1 cellular context compared by ENCODE assay signal in the genomic region with DNA sequence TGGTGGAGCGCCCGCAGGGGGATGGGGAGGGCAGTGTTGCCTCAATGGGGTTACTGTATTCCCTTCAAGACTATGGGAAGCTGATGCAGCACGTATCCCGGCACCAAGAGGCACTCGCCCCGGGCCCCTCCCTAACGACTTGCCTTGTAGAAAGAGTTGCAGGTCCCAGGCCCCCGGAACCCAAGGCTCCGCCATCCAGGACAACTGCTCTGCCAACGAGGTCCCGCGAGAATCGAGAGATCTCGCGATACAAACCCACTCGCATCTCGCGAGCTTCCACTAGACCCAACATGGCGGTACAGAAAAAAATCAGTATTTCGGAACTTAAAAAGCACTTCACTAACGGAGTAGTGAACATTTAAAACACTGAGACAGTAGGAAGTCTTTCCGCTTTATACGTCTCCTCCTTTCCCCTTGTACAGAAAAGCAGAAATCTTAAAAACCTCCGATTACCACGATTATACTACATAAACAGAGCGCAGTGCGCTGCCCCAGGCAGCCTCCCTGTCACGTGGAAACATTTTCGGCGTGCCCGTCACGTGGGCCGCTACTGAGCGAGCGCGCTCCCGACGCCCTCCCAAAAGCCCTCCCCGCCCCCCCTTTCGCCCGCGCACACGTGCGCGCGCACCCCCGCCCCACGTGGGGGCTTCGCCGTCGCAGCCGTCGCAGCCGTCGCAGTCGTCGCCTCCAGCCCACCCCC.
TF ChIP-seq lines count a peak whose summit lies in the region.

A gene (minus strand): TSS at position 217 of the 700 bp plus-strand sequence. CDS start 49,304 bp downstream, outside the sequence.

TF ChIP-seq in SK-N-SH, 30 proteins besides CTCF, POLR2A, EP300 and RAD21 (continued from another document):
- TF ChIP-seq, protein P1, sequence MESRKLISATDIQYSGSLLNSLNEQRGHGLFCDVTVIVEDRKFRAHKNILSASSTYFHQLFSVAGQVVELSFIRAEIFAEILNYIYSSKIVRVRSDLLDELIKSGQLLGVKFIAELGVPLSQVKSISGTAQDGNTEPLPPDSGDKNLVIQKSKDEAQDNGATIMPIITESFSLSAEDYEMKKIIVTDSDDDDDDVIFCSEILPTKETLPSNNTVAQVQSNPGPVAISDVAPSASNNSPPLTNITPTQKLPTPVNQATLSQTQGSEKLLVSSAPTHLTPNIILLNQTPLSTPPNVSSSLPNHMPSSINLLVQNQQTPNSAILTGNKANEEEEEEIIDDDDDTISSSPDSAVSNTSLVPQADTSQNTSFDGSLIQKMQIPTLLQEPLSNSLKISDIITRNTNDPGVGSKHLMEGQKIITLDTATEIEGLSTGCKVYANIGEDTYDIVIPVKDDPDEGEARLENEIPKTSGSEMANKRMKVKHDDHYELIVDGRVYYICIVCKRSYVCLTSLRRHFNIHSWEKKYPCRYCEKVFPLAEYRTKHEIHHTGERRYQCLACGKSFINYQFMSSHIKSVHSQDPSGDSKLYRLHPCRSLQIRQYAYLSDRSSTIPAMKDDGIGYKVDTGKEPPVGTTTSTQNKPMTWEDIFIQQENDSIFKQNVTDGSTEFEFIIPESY (IDR thresholded peaks at IDR 0.05; ENCODE audit: borderline replicate concordance, low read depth), result peak; percentile 99
- TF ChIP-seq RFX5 (IDR thresholded peaks at IDR 0.05; ENCODE audit: low read length) (no peak), POLR2AphosphoS5 (IDR thresholded peaks at IDR 0.05; ENCODE audit: low read depth, low read length) (peak; percentile 69; the same call in 1 of the 2 replicates), MEF2A (IDR thresholded peaks at IDR 0.05; ENCODE audit: borderline replicate concordance, low read depth) (no peak), EZH2phosphoT487 (IDR thresholded peaks at IDR 0.05; ENCODE audit: borderline replicate concordance, low read depth) (no peak), RXRA (IDR thresholded peaks at IDR 0.05; ENCODE audit: borderline replicate concordance, low read depth) (no peak), TCF12 (IDR thresholded peaks at IDR 0.05) (peak; percentile 27; the same call in 1 of the 2 replicates), SIN3A (IDR thresholded peaks at IDR 0.05; ENCODE audit: borderline replicate concordance, low read depth, low read length) (peak; percentile 95), FOSL2 (IDR thresholded peaks at IDR 0.05; ENCODE audit: borderline replicate concordance, low read depth) (no peak), CHD2 (IDR thresholded peaks at IDR 0.05; ENCODE audit: low read length, partially characterized antibody) (peak; percentile 100), FOXM1 (IDR thresholded peaks at IDR 0.05; ENCODE audit: low read depth) (no peak), TAF1 (IDR thresholded peaks at IDR 0.05; ENCODE audit: borderline replicate concordance, low read depth, low read length) (peak; percentile 94), YY1 (IDR thresholded peaks at IDR 0.05; ENCODE audit: low read depth) (peak; percentile 90)
- TF ChIP-seq, protein P2, sequence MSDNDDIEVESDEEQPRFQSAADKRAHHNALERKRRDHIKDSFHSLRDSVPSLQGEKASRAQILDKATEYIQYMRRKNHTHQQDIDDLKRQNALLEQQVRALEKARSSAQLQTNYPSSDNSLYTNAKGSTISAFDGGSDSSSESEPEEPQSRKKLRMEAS (IDR thresholded peaks at IDR 0.05; ENCODE audit: low read depth), result peak; percentile 43; the same call in 1 of the 2 replicates
- TF ChIP-seq, protein P3, sequence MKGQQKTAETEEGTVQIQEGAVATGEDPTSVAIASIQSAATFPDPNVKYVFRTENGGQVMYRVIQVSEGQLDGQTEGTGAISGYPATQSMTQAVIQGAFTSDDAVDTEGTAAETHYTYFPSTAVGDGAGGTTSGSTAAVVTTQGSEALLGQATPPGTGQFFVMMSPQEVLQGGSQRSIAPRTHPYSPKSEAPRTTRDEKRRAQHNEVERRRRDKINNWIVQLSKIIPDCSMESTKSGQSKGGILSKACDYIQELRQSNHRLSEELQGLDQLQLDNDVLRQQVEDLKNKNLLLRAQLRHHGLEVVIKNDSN (IDR thresholded peaks at IDR 0.05; ENCODE audit: borderline replicate concordance, low read depth), result peak; percentile 96
